12 cellular contexts compared by ENCODE assay signal in the genomic region with DNA sequence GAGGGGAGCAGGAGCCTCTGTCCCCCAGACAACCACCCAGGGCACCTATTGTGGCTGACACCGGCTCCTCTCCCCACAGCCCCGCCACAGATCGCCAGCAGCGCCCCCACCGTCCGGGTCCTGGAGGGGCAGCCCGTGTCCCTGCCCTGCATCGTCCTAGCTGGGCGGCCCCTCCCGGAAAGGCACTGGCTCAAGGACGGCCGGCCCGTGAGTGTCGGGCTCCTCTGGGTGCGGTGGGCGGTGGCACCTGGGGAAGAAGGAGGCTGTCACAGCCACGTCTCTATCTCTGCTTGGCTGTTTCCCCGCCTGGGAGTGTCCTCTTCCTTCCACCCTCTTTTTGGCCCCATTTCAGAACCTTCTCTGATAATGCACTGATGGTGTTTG. TPM values are rescaled to one million over a fixed set of nuclear protein-coding genes. Genes with fewer than 3 reads are reported as not detected.
DNase-seq lines count a peak whose midpoint lies in the region; FAIRE-seq and TF ChIP-seq lines count a peak whose summit lies in the region.
"Had no signal": no experiment of that assay in that cellular context is flagged by ENCODE, and none has a peak within 500 bp of the region (broad histone marks: within the 10 kb centered on the region; RNA-seq: fewer than 3 reads in every experiment).

No MANE protein-coding gene starts in this region.

- 43% methylated on average over 18 of the region's 18 CpGs for WGBS in hepatocyte (ENCODE audit: low lambda C conversion rate, missing lambda C conversion rate)
- 24 to 34% methylated on average over 10 to 11 of the region's 18 CpGs for WGBS in thyroid gland, 2 donors

- in situ Hi-C loops in astrocyte of the cerebellum (cut with HindIII; ENCODE audit: low sequenced_read_pairs), result no loop called here

- no peak overlapping the region for H2AFZ ChIP-seq in hepatocyte

- H4K20me1 ChIP-seq in hepatocyte (ENCODE audit: insufficient read depth, poor library complexity, severe bottlenecking), result no peaks in the 10 kb centered on the region

- DNase-seq in DMS 273 (lab: John Stamatoyannopoulos, UW; ENCODE audit: unreplicated experiment) (peak; percentile 74), DMS 273 treated with DMSO at 0.1 percent for 48 hours (lab: John Stamatoyannopoulos, UW) (no peak), astrocyte of the cerebellum (ENCODE audit: low read depth) (no peak), hepatocyte (ENCODE audit: low spot score) (no peak), thyroid gland (peak; percentile 35 to 53), NOMO-1 treated with DMSO at 0.1 percent for 48 hours (lab: John Stamatoyannopoulos, UW; ENCODE audit: unreplicated experiment) (no peak), HTR-8/SVneo (ENCODE audit: insufficient read length, low spot score) (no peak), GM12891 (ENCODE audit: insufficient read length, low spot score) (no peak)
- DNase-seq: DMS79, NCI-H1417 treated with DMSO at 0.1 percent for 48 hours had no signal

- no peak overlapping the region for H3K4me2 ChIP-seq in hepatocyte

- intact Hi-C loops in thyroid gland (cut with DNase I), result no loop called here

- H3K4me3 ChIP-seq in astrocyte of the cerebellum (ENCODE audit: low read depth, low read length), result no peak overlapping the region
- no peak overlapping the region for H3K4me3 ChIP-seq in hepatocyte
- no peak overlapping the region for H3K4me3 ChIP-seq in thyroid gland (replicated peaks in 1 of 3)

- TF ChIP-seq POLR2A in thyroid gland (IDR thresholded peaks at IDR 0.05), result no peak
- no peak for TF ChIP-seq POLR2A in GM12891 (IDR thresholded peaks at IDR 0.05; ENCODE audit: low read depth, low read length)

- no peaks in the 10 kb centered on the region for H3K27me3 ChIP-seq in hepatocyte
- H3K27me3 ChIP-seq in thyroid gland, result no peaks in the 10 kb centered on the region

- H3K4me1 ChIP-seq in hepatocyte (ENCODE audit: insufficient read depth) (peaks cover 14% of the 10 kb centered on the region), thyroid gland (peaks cover 0 to 9% of the 10 kb centered on the region in 2 donors)

- peak; percentile 13 for TF ChIP-seq CTCF in astrocyte of the cerebellum (IDR thresholded peaks at IDR 0.05; ENCODE audit: low read depth, low read length, missing control alignments)
- peak; percentile 19 for TF ChIP-seq CTCF in hepatocyte (IDR thresholded peaks at IDR 0.05; ENCODE audit: poor library complexity)
- peak in 1 of 6 experiments; percentile 21 for TF ChIP-seq CTCF in thyroid gland (IDR thresholded peaks at IDR 0.05)

- H3K9me3 ChIP-seq in hepatocyte (ENCODE audit: low read depth) (no peaks in the 10 kb centered on the region), thyroid gland (no peaks in the 10 kb centered on the region)

- FAIRE-seq in HTR-8/SVneo (lab: Jason Lieb, UNC) (no peak), GM12891 (lab: Jason Lieb, UNC) (no peak)
- FAIRE-seq: A204.1 had no signal

- no peaks in the 10 kb centered on the region for H3K79me2 ChIP-seq in hepatocyte

- no peaks in the 10 kb centered on the region for H3K36me3 ChIP-seq in hepatocyte (replicated peaks; ENCODE audit: insufficient read depth, low read depth)
- H3K36me3 ChIP-seq in thyroid gland, result no peaks in the 10 kb centered on the region

- H3K9me2 ChIP-seq in hepatocyte (replicated peaks; ENCODE audit: insufficient read depth), result no peaks in the 10 kb centered on the region

- H3K27ac ChIP-seq in hepatocyte (no peak overlapping the region), thyroid gland (no peak overlapping the region)

TF ChIP-seq in GM12891, 5 proteins besides CTCF, POLR2A, EP300 and RAD21:
- TF ChIP-seq POLR2AphosphoS5 (IDR thresholded peaks at IDR 0.05; ENCODE audit: low read depth, low read length) (no peak), SPI1 (IDR thresholded peaks at IDR 0.05; ENCODE audit: low read depth, low read length) (no peak), TAF1 (IDR thresholded peaks at IDR 0.05; ENCODE audit: low read depth, low read length) (no peak), POU2F2 (IDR thresholded peaks at IDR 0.05; ENCODE audit: low read depth, low read length) (no peak), PAX5 (IDR thresholded peaks at IDR 0.05; ENCODE audit: insufficient read depth, low read length, severe bottlenecking) (no peak)

RNA-seq across cellular contexts. Expression of gene HMCN2, which starts 55.1 kb away (rescaled TPM):
- total RNA-seq in hepatocyte, result 0.20 and 0.50 TPM in 2 replicates
- 0.54 and 2.7 TPM in 2 replicates for polyA plus RNA-seq in hepatocyte
- total RNA-seq in thyroid gland, result 1 to 10 TPM; 1.7 to 5.5 (median 3.5) TPM
- polyA plus RNA-seq in GM12891 (2012; ENCODE audit: low read depth, missing spikeins), result not detected
- total RNA-seq: natural killer cell treated with Interleukin-12 subunit alpha and Interleukin-12 subunit beta and Interleukin-15 and Interleukin-18, amount 100 ng/mL, for 72 hours had no signal

Comparison
In these comparisons a context has a peak if more than half of its experiments do, and no peak if none do; other contexts are left out.
1. DNase-seq: peak in DMS 273 (single experiment) and thyroid gland (2 of 2); none in DMS 273 treated with DMSO at 0.1 percent for 48 hours (single experiment), astrocyte of the cerebellum (single experiment), hepatocyte (single experiment), NOMO-1 treated with DMSO at 0.1 percent for 48 hours (single experiment), HTR-8/SVneo (single experiment) and GM12891 (single experiment).